In the genomic region with DNA sequence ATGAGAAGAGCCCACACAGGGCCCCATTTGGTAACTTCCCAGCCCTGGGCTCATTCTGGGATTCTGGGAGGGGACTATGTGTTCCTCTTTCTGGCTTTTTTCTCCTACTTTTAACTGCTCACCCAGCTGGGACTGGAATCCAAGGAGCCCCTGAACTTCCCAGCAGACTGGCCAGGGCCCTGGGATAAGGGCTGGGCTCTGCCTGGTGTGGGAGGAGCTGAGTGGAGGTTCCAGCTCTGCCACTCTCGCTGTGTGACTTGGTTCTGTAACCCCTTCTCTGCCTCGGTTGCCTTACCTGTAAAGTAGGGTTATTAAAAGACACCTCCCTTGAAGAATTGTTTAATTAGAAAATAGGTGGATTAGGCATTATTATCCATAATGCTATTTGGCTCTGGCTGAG, we compare ENCODE assay signal across 22 cellular contexts. TPM values are rescaled to one million over a fixed set of nuclear protein-coding genes. Genes with fewer than 3 reads are reported as not detected.
DNase-seq lines count a peak whose midpoint lies in the region; ATAC-seq and TF ChIP-seq lines count a peak whose summit lies in the region.
"Had no signal": no experiment of that assay in that cellular context is flagged by ENCODE, and none has a peak within 500 bp of the region (broad histone marks: within the 10 kb centered on the region; RNA-seq: fewer than 3 reads in every experiment).

No MANE protein-coding gene starts in this region.

- H3K27ac Mint-ChIP-seq in central memory CD8-positive, alpha-beta T cell (ENCODE audit: low read depth) = peak overlapping the region; percentile 39
- H3K27ac Mint-ChIP-seq in stimulated activated effector memory CD8-positive, alpha-beta T cell treated with anti-CD3 and anti-CD28 coated beads, Interleukin-12 subunit alpha, Interleukin-12 subunit beta, amount 100 ng/mL, for 72 hours = peak overlapping the region; percentile 43
- H3K27ac Mint-ChIP-seq: HFFc6 had no signal

- H3K9me3 Mint-ChIP-seq in central memory CD8-positive, alpha-beta T cell = no peaks in the 10 kb centered on the region
- no peaks in the 10 kb centered on the region for H3K9me3 Mint-ChIP-seq in stimulated activated effector memory CD8-positive, alpha-beta T cell treated with anti-CD3 and anti-CD28 coated beads, Interleukin-12 subunit alpha, Interleukin-12 subunit beta, amount 100 ng/mL, for 72 hours
- H3K9me3 Mint-ChIP-seq: CD4-positive, alpha-beta memory T cell; HFFc6 had no signal

- TF ChIP-seq POLR2A in heart left ventricle (IDR thresholded peaks at IDR 0.05) = no peak

- H3K27me3 ChIP-seq in heart left ventricle = no peaks in the 10 kb centered on the region
- H3K27me3 ChIP-seq: BE2C had no signal

- intact Hi-C loops in heart left ventricle (cut with DNase I) (no loop called here), cardiac septum (cut with DNase I) (no loop called here)

- 61 to 67% (median 66%) methylated on average over 2 of the region's 2 CpGs for WGBS in heart left ventricle, 4 donors

- TF ChIP-seq CTCF in heart left ventricle (IDR thresholded peaks at IDR 0.05) = no peak

- peak in 3 of 4 donors; percentile 51 to 55 (median 54) for ATAC-seq in heart left ventricle
- ATAC-seq in central memory CD8-positive, alpha-beta T cell (replicated peaks; ENCODE audit: extremely low read depth, poor library complexity, severe bottlenecking) = no peak
- no peak for ATAC-seq in stimulated activated effector memory CD8-positive, alpha-beta T cell treated with anti-CD3 and anti-CD28 coated beads, Interleukin-12 subunit alpha, Interleukin-12 subunit beta, amount 100 ng/mL, for 72 hours
- ATAC-seq: GM12878, HCT116 had no signal

- no peak overlapping the region for H3K4me3 ChIP-seq in heart left ventricle
- H3K4me3 ChIP-seq: GM12878 had no signal

- no peak overlapping the region for H3K27ac ChIP-seq in heart left ventricle
- H3K27ac ChIP-seq: 22Rv1, HL-60 had no signal

- H3K9me3 ChIP-seq in heart left ventricle = no peaks in the 10 kb centered on the region
- H3K9me3 ChIP-seq: BE2C had no signal

- H3K4me3 Mint-ChIP-seq in central memory CD8-positive, alpha-beta T cell = no peak overlapping the region
- no peak overlapping the region for H3K4me3 Mint-ChIP-seq in stimulated activated effector memory CD8-positive, alpha-beta T cell treated with anti-CD3 and anti-CD28 coated beads, Interleukin-12 subunit alpha, Interleukin-12 subunit beta, amount 100 ng/mL, for 72 hours
- H3K4me3 Mint-ChIP-seq: CD4-positive, alpha-beta memory T cell; HFFc6 had no signal

- DNase-seq in heart left ventricle (no peak), cardiac septum (ENCODE audit: low spot score) (no peak), A172 (ENCODE audit: low spot score) (no peak), 8988T (no peak)
- no peak for DNase-seq in central memory CD8-positive, alpha-beta T cell (ENCODE audit: low spot score in 2 of 2)
- DNase-seq in stimulated activated effector memory CD8-positive, alpha-beta T cell treated with anti-CD3 and anti-CD28 coated beads, Interleukin-12 subunit alpha, Interleukin-12 subunit beta, amount 100 ng/mL, for 72 hours (ENCODE audit: low spot score in 2 of 2) = no peak
- DNase-seq in activated naive CD4-positive, alpha-beta T cell treated with Interleukin-2 at 50 U/mL for 16 hours = no peak
- DNase-seq: ACHN; BE2C; C1 segment of cervical spinal cord; CD4-positive, alpha-beta memory T cell; DMS 273 treated with DMSO at 0.1 percent for 48 hours; DMS53; DND-41; EL; GOT3; H7; HFFc6 had no signal

- H3K27me3 Mint-ChIP-seq in central memory CD8-positive, alpha-beta T cell = no peaks in the 10 kb centered on the region
- H3K27me3 Mint-ChIP-seq: CD4-positive, alpha-beta memory T cell had no signal

- no peaks in the 10 kb centered on the region for H3K36me3 Mint-ChIP-seq in central memory CD8-positive, alpha-beta T cell (ENCODE audit: insufficient read depth)
- peaks cover 26% of the 10 kb centered on the region for H3K36me3 Mint-ChIP-seq in stimulated activated effector memory CD8-positive, alpha-beta T cell treated with anti-CD3 and anti-CD28 coated beads, Interleukin-12 subunit alpha, Interleukin-12 subunit beta, amount 100 ng/mL, for 72 hours

- H3K36me3 ChIP-seq in heart left ventricle = no peaks in the 10 kb centered on the region
- H3K36me3 ChIP-seq: BE2C had no signal

- H3K4me1 Mint-ChIP-seq in central memory CD8-positive, alpha-beta T cell = peaks cover 68% of the 10 kb centered on the region
- peaks cover 65% of the 10 kb centered on the region for H3K4me1 Mint-ChIP-seq in stimulated activated effector memory CD8-positive, alpha-beta T cell treated with anti-CD3 and anti-CD28 coated beads, Interleukin-12 subunit alpha, Interleukin-12 subunit beta, amount 100 ng/mL, for 72 hours

- H3K4me1 ChIP-seq in heart left ventricle = peaks cover 0 to 31% (median 15%) of the 10 kb centered on the region in 12 donors
- H3K4me1 ChIP-seq: BE2C had no signal

RNA-seq across cellular contexts. Expression of gene EPB41, which starts 19.6 kb away (rescaled TPM):
- 10 to 100 TPM; 13.6 to 34.4 (median 24.2) TPM for total RNA-seq in heart left ventricle
- polyA plus RNA-seq in heart left ventricle = 10 to 100 TPM in 1 of 2 donors, 1 to 10 TPM in 1; 7.8 to 10.1 TPM
- 29.3 TPM for total RNA-seq in cardiac septum
- total RNA-seq in A172 (2014; rRNA removed; shearing (Covaris generic)) = 16.4 and 20.5 TPM in 2 replicates

Comparison
In these comparisons a context has a peak if more than half of its experiments do, and no peak if none do; other contexts are left out.
1. ATAC-seq: peak in heart left ventricle (3 of 4); none in central memory CD8-positive, alpha-beta T cell (single experiment) and stimulated activated effector memory CD8-positive, alpha-beta T cell treated with anti-CD3 and anti-CD28 coated beads, Interleukin-12 subunit alpha, Interleukin-12 subunit beta, amount 100 ng/mL, for 72 hours (single experiment).